Comparison of ENCODE assay signal across 1 cellular context in the genomic region with DNA sequence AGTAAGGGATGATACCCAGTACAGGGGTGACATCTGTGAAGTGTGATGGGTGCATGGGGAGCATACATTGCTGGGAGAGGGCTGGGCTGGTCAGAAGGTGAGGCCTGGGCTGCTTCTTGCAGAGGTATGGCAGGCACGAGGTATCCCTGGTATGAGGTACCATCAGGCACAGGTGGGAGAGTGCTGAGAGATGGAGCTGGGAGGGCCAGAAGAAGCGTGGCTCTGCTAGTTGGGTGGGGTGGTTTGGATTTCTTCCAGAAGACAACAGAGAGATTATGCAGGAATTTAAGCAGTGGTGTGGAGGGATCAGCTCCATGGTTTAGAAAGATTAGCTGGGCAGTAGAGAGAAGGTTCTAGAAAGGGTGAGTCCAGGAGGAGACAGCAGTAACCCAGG.
TF ChIP-seq lines count a peak whose summit lies in the region.

No MANE protein-coding gene starts in this region.

TF ChIP-seq in GM23338, 12 proteins besides CTCF, POLR2A, EP300 and RAD21:
- TF ChIP-seq EZH2 (IDR thresholded peaks at IDR 0.05; ENCODE audit: low read depth, unreplicated experiment) = no peak
- TF ChIP-seq EZH2phosphoT487 (IDR thresholded peaks at IDR 0.05; ENCODE audit: unreplicated experiment) = no peak
- no peak for TF ChIP-seq POLR2AphosphoS5 (IDR thresholded peaks at IDR 0.05; ENCODE audit: low read depth)
- no peak for TF ChIP-seq JUNB (IDR thresholded peaks at IDR 0.05; ENCODE audit: unreplicated experiment)
